8 cellular contexts compared by ENCODE assay signal in the genomic region with DNA sequence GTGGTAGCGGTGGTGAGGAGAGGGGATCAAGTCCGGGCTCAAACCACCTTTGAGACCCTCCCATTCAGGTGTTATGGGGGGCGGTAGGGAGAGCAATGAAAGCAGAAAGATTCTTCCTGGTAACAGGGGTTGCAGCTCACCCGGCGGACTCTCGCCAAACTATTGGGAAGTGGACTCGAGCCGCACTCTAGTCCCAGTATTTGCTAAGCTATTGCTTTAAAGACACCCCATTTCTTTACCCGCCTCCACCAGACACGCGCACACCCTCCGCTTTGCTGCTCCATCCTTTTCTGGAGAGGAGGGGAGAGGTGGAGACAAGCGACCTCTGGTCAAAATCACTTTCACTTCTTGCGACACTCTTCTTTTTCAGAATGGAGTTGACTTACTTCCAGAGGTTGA. TPM values are rescaled to one million over a fixed set of nuclear protein-coding genes. Genes with fewer than 3 reads are reported as not detected.
DNase-seq lines count a peak whose midpoint lies in the region; ATAC-seq and TF ChIP-seq lines count a peak whose summit lies in the region.
"Had no signal": no experiment of that assay in that cellular context is flagged by ENCODE, and none has a peak within 500 bp of the region (broad histone marks: within the 10 kb centered on the region; RNA-seq: fewer than 3 reads in every experiment).

No MANE protein-coding gene starts in this region.

- H3K4me1 ChIP-seq in GM23338 (ENCODE audit: insufficient read depth): peaks cover 7% of the 10 kb centered on the region

- ATAC-seq in GM23338: peak; percentile 15
- peak; percentile 30 for ATAC-seq in activated CD8-positive, alpha-beta T cell treated with anti-CD3 and anti-CD28 coated beads, Interleukin-2, amount 10 ng/mL, durations not matched to agents 7 days and 5 days
- peak; percentile 87 for ATAC-seq in left ventricle myocardium superior

- H3K9me3 Mint-ChIP-seq in GM23338: no peaks in the 10 kb centered on the region
- H3K9me3 Mint-ChIP-seq in activated CD8-positive, alpha-beta T cell treated with anti-CD3 and anti-CD28 coated beads, Interleukin-2, amount 10 ng/mL, durations not matched to agents 7 days and 5 days (ENCODE audit: insufficient read depth): no peaks in the 10 kb centered on the region

- H3K4me2 ChIP-seq in GM23338: peak overlapping the region; percentile 94

- no peaks in the 10 kb centered on the region for H3K79me2 ChIP-seq in GM23338 (replicated peaks; ENCODE audit: insufficient read depth)

- H3K27me3 Mint-ChIP-seq in GM23338 (ENCODE audit: insufficient read depth, low read depth, poor library complexity): peaks cover 45% of the 10 kb centered on the region
- peaks cover 43% of the 10 kb centered on the region for H3K27me3 Mint-ChIP-seq in activated CD8-positive, alpha-beta T cell treated with anti-CD3 and anti-CD28 coated beads, Interleukin-2, amount 10 ng/mL, durations not matched to agents 7 days and 5 days (ENCODE audit: low read depth)

- H3F3A ChIP-seq in GM23338 (replicated peaks; ENCODE audit: low read depth): no peaks in the 10 kb centered on the region

- H3K4me3 Mint-ChIP-seq in GM23338: peak overlapping the region; percentile 87
- H3K4me3 Mint-ChIP-seq in activated CD8-positive, alpha-beta T cell treated with anti-CD3 and anti-CD28 coated beads, Interleukin-2, amount 10 ng/mL, durations not matched to agents 7 days and 5 days: peak overlapping the region; percentile 61

- TF ChIP-seq CTCF in GM23338 (conservative IDR thresholded peaks at IDR 0.05; ENCODE audit: low read depth in 2 of 2): no peak

- no peaks in the 10 kb centered on the region for H4K20me1 ChIP-seq in GM23338 (replicated peaks; ENCODE audit: insufficient read depth)

- no peaks in the 10 kb centered on the region for H3K36me3 ChIP-seq in GM23338 (ENCODE audit: insufficient read depth)

- CTCF ChIA-PET in activated CD8-positive, alpha-beta T cell treated with anti-CD3 and anti-CD28 coated beads, Interleukin-2, amount 10 ng/mL, durations not matched to agents 7 days and 5 days (lab: Charles Lee): no interaction called here

- H3K9me2 ChIP-seq in GM23338 (ENCODE audit: insufficient read depth): no peaks in the 10 kb centered on the region

- H3K27ac Mint-ChIP-seq in GM23338: no peak overlapping the region
- no peak overlapping the region for H3K27ac Mint-ChIP-seq in activated CD8-positive, alpha-beta T cell treated with anti-CD3 and anti-CD28 coated beads, Interleukin-2, amount 10 ng/mL, durations not matched to agents 7 days and 5 days

- H3K27ac ChIP-seq in GM23338 (ENCODE audit: low read depth): no peak overlapping the region
- no peak overlapping the region for H3K27ac ChIP-seq in skin epidermis

- H3K4me3 ChIP-seq in GM23338 (peak overlapping the region; percentile 95), skin epidermis (peak overlapping the region in 6 of 7 experiments; percentile 4 to 50 (median 24))

- H3K4me1 Mint-ChIP-seq in GM23338: peaks cover 14% of the 10 kb centered on the region
- peaks cover 12% of the 10 kb centered on the region for H3K4me1 Mint-ChIP-seq in activated CD8-positive, alpha-beta T cell treated with anti-CD3 and anti-CD28 coated beads, Interleukin-2, amount 10 ng/mL, durations not matched to agents 7 days and 5 days (ENCODE audit: low read depth)

- POLR2A ChIA-PET in activated CD8-positive, alpha-beta T cell treated with anti-CD3 and anti-CD28 coated beads, Interleukin-2, amount 10 ng/mL, durations not matched to agents 7 days and 5 days (lab: Charles Lee): no interaction called here

- peaks cover 66% of the 10 kb centered on the region for H3K27me3 ChIP-seq in GM23338 (ENCODE audit: insufficient read depth)

- DNase-seq in GM23338 (ENCODE audit: low spot score): peak; percentile 29
- no peak for DNase-seq in activated CD8-positive, alpha-beta T cell treated with anti-CD3 and anti-CD28 coated beads, Interleukin-2, amount 10 ng/mL, durations not matched to agents 7 days and 5 days
- peak; percentile 38 for DNase-seq in left ventricle myocardium superior
- no peak for DNase-seq in DMS153 treated with DMSO at 0.1 percent for 48 hours (lab: John Stamatoyannopoulos, UW; ENCODE audit: unreplicated experiment)
- no peak for DNase-seq in activated CD8-positive, alpha-beta memory T cell treated with anti-CD3 and anti-CD28 coated beads, Interleukin-2, amount 50 U/mL, for 48 hours
- no peak for DNase-seq in NCI-H1930 (lab: John Stamatoyannopoulos, UW)

- peak overlapping the region; percentile 100 for H2AFZ ChIP-seq in GM23338

- intact Hi-C loops in left ventricle myocardium superior (cut with micrococcal nuclease): no loop called here

- H3K36me3 Mint-ChIP-seq in GM23338 (ENCODE audit: low read depth): no peaks in the 10 kb centered on the region; the same call in 2 of the 3 replicates
- H3K36me3 Mint-ChIP-seq in activated CD8-positive, alpha-beta T cell treated with anti-CD3 and anti-CD28 coated beads, Interleukin-2, amount 10 ng/mL, durations not matched to agents 7 days and 5 days (ENCODE audit: low read depth): no peaks in the 10 kb centered on the region

TF ChIP-seq in GM23338, 12 proteins besides CTCF, POLR2A, EP300 and RAD21:
- TF ChIP-seq EZH2 (IDR thresholded peaks at IDR 0.05; ENCODE audit: low read depth, unreplicated experiment) (peak; percentile 72), CREB1 (CRISPR knock-in tag; IDR thresholded peaks at IDR 0.05; ENCODE audit: low read depth) (no peak), POLR2AphosphoS5 (IDR thresholded peaks at IDR 0.05; ENCODE audit: low read depth) (no peak), ZNF331 (CRISPR knock-in tag; IDR thresholded peaks at IDR 0.05; ENCODE audit: low read depth) (no peak)
- TF ChIP-seq, protein P1, sequence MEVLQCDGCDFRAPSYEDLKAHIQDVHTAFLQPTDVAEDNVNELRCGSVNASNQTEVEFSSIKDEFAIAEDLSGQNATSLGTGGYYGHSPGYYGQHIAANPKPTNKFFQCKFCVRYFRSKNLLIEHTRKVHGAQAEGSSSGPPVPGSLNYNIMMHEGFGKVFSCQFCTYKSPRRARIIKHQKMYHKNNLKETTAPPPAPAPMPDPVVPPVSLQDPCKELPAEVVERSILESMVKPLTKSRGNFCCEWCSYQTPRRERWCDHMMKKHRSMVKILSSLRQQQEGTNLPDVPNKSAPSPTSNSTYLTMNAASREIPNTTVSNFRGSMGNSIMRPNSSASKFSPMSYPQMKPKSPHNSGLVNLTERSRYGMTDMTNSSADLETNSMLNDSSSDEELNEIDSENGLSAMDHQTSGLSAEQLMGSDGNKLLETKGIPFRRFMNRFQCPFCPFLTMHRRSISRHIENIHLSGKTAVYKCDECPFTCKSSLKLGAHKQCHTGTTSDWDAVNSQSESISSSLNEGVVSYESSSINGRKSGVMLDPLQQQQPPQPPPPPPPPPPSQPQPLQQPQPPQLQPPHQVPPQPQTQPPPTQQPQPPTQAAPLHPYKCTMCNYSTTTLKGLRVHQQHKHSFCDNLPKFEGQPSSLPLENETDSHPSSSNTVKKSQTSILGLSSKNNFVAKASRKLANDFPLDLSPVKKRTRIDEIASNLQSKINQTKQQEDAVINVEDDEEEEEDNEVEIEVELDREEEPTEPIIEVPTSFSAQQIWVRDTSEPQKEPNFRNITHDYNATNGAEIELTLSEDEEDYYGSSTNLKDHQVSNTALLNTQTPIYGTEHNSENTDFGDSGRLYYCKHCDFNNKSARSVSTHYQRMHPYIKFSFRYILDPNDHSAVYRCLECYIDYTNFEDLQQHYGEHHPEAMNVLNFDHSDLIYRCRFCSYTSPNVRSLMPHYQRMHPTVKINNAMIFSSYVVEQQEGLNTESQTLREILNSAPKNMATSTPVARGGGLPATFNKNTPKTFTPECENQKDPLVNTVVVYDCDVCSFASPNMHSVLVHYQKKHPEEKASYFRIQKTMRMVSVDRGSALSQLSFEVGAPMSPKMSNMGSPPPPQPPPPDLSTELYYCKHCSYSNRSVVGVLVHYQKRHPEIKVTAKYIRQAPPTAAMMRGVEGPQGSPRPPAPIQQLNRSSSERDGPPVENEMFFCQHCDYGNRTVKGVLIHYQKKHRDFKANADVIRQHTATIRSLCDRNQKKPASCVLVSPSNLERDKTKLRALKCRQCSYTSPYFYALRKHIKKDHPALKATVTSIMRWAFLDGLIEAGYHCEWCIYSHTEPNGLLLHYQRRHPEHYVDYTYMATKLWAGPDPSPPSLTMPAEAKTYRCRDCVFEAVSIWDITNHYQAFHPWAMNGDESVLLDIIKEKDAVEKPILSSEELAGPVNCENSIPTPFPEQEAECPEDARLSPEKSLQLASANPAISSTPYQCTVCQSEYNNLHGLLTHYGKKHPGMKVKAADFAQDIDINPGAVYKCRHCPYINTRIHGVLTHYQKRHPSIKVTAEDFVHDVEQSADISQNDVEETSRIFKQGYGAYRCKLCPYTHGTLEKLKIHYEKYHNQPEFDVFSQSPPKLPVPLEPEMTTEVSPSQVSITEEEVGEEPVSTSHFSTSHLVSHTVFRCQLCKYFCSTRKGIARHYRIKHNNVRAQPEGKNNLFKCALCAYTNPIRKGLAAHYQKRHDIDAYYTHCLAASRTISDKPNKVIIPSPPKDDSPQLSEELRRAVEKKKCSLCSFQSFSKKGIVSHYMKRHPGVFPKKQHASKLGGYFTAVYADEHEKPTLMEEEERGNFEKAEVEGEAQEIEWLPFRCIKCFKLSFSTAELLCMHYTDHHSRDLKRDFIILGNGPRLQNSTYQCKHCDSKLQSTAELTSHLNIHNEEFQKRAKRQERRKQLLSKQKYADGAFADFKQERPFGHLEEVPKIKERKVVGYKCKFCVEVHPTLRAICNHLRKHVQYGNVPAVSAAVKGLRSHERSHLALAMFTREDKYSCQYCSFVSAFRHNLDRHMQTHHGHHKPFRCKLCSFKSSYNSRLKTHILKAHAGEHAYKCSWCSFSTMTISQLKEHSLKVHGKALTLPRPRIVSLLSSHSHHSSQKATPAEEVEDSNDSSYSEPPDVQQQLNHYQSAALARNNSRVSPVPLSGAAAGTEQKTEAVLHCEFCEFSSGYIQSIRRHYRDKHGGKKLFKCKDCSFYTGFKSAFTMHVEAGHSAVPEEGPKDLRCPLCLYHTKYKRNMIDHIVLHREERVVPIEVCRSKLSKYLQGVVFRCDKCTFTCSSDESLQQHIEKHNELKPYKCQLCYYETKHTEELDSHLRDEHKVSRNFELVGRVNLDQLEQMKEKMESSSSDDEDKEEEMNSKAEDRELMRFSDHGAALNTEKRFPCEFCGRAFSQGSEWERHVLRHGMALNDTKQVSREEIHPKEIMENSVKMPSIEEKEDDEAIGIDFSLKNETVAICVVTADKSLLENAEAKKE (CRISPR knock-in tag; IDR thresholded peaks at IDR 0.05): no peak

RNA-seq across cellular contexts. Expression of a gene that starts 0.6 kb away (rescaled TPM):
- total RNA-seq in GM23338 (2014; rRNA removed; shearing (Covaris generic)): 0.50 and 1.5 TPM in 2 replicates
- polyA plus RNA-seq in GM23338 (2016; fragmentation: Nextera tagmentation; extraction: Ambion mirVana): 0.61 and 1.9 TPM in 2 replicates
- total RNA-seq in activated CD8-positive, alpha-beta T cell treated with anti-CD3 and anti-CD28 coated beads, Interleukin-2, amount 10 ng/mL, durations not matched to agents 7 days and 5 days: not detected
- total RNA-seq in left ventricle myocardium superior: 16.5 TPM
- total RNA-seq: SK-MEL-5 had no signal

RNA-seq across cellular contexts. Expression of a gene that starts 37.4 kb away (rescaled TPM):
- total RNA-seq in GM23338 (2014; rRNA removed; shearing (Covaris generic)): 0.97 and 1.0 TPM in 2 replicates
- 0.14 and 0.26 TPM in 2 replicates for polyA plus RNA-seq in GM23338 (2016; fragmentation: Nextera tagmentation; extraction: Ambion mirVana)
- total RNA-seq in activated CD8-positive, alpha-beta T cell treated with anti-CD3 and anti-CD28 coated beads, Interleukin-2, amount 10 ng/mL, durations not matched to agents 7 days and 5 days: not detected
- 4.0 TPM for total RNA-seq in left ventricle myocardium superior
- total RNA-seq: SK-MEL-5 had no signal

Comparison
In these comparisons a context has a peak if more than half of its experiments do, and no peak if none do; other contexts are left out.
1. ATAC-seq: peak in every context shown above with its lines; median percentile 87 in left ventricle myocardium superior; 30 in activated CD8-positive, alpha-beta T cell treated with anti-CD3 and anti-CD28 coated beads, Interleukin-2, amount 10 ng/mL, durations not matched to agents 7 days and 5 days; 15 in GM23338.
2. DNase-seq: peak in GM23338 (single experiment) and left ventricle myocardium superior (single experiment); none in activated CD8-positive, alpha-beta T cell treated with anti-CD3 and anti-CD28 coated beads, Interleukin-2, amount 10 ng/mL, durations not matched to agents 7 days and 5 days (single experiment), DMS153 treated with DMSO at 0.1 percent for 48 hours (single experiment), activated CD8-positive, alpha-beta memory T cell treated with anti-CD3 and anti-CD28 coated beads, Interleukin-2, amount 50 U/mL, for 48 hours (single experiment) and NCI-H1930 (0 of 2).